Comparison of ENCODE assay signal across 19 cellular contexts in genomic region chr16:3934491-3935185, GRCh38.
"Had no signal": no experiment of that assay in that cellular context is flagged by ENCODE, and none has a peak within 500 bp of the region (broad histone marks: within the 10 kb centered on the region; RNA-seq: fewer than 3 reads in every experiment).

No MANE protein-coding gene starts in this region.

- DNase-seq: activated CD4-positive, alpha-beta T cell treated with anti-CD3 and anti-CD28 coated beads, Interleukin-2, amount 50 U/mL, for 48 hours; activated T-cell treated with anti-CD3 and anti-CD28 coated beads, Interleukin-2, amount 50 U/mL, for 1 hour; amniotic stem cell; hippocampal formation; kidney; left ventricle myocardium inferior; mesenchymal stem cell; nucleus accumbens; right cardiac atrium; stimulated activated CD4-positive, alpha-beta T cell treated with anti-CD3 and anti-CD28 coated beads, Interleukin-1b, Interleukin-23, amount 100 ng/mL, for 48 hours; T-helper 1 cell; T1000; WERI-Rb-1 had no signal

- H3K4me3 ChIP-seq: left ventricle myocardium inferior, prostate gland had no signal

- H3K27ac ChIP-seq: left ventricle myocardium inferior, prostate gland, WERI-Rb-1 had no signal

- H3K4me1 ChIP-seq: prostate gland had no signal

- ATAC-seq: natural killer cell treated with Interleukin-12 subunit alpha and Interleukin-12 subunit beta and Interleukin-15 and Interleukin-18, amount 100 ng/mL, for 72 hours; right cardiac atrium; stimulated activated memory B cell treated with anti-CD40 and anti-IgM and Interleukin-4, amounts not matched to agents 10 μg/mL and 1 μg/mL and 100 μg/mL, for 72 hours had no signal

- H3K36me3 ChIP-seq: left ventricle myocardium inferior, prostate gland, WERI-Rb-1 had no signal

- H3K9me3 ChIP-seq: left ventricle myocardium inferior, prostate gland had no signal

- FAIRE-seq: colon, endometrium, kidney, urothelium cell line had no signal
